Comparison of ENCODE assay signal across 17 cellular contexts in genomic region chr3:50275160-50275995, GRCh38. TPM values are rescaled to one million over a fixed set of nuclear protein-coding genes. Genes with fewer than 3 reads are reported as not detected.
DNase-seq lines count a peak whose midpoint lies in the region; ATAC-seq, FAIRE-seq and TF ChIP-seq lines count a peak whose summit lies in the region.
"Had no signal": no experiment of that assay in that cellular context is flagged by ENCODE, and none has a peak within 500 bp of the region (broad histone marks: within the 10 kb centered on the region; RNA-seq: fewer than 3 reads in every experiment).

No MANE protein-coding gene starts in this region.

- H3K27ac ChIP-seq in cardiac muscle cell (no peak overlapping the region), kidney (ENCODE audit: low read depth in 2 of 2, low read length in 2 of 2) (no peak overlapping the region), substantia nigra (ENCODE audit: low read depth, low read length, poor library complexity, severe bottlenecking) (peak overlapping the region; percentile 98)
- H3K27ac ChIP-seq: GM23248, SJSA1 had no signal

- intact Hi-C loops in Right ventricle myocardium superior (cut with DNase I) (no loop called here), kidney (cut with DNase I) (no loop called here), posterior cingulate gyrus (cut with DNase I) (loop anchor here (10.0 kb wide), 1 partner anchor 49 kb away; the partner anchor contains the start of genes HYAL2 and TUSC2)

- ATAC-seq in Right ventricle myocardium superior (ENCODE audit: poor library complexity) (no peak), HG03457 (IDR thresholded peaks at IDR 0.05; ENCODE audit: unreplicated experiment) (no peak)

- H3K36me3 Mint-ChIP-seq in activated naive CD8-positive, alpha-beta T cell treated with anti-CD3 and anti-CD28 coated beads for 36 hours: no peaks in the 10 kb centered on the region
- H3K36me3 Mint-ChIP-seq: immature natural killer cell had no signal

- no peaks in the 10 kb centered on the region for H3K9me3 ChIP-seq in cardiac muscle cell (ENCODE audit: low read depth)
- H3K9me3 ChIP-seq in kidney (ENCODE audit: control insufficient read depth in 1 of 2, low read length in 2 of 2): no peaks in the 10 kb centered on the region
- H3K9me3 ChIP-seq: SJSA1 had no signal

- H3K9me3 Mint-ChIP-seq in activated naive CD8-positive, alpha-beta T cell treated with anti-CD3 and anti-CD28 coated beads for 36 hours: no peaks in the 10 kb centered on the region
- H3K9me3 Mint-ChIP-seq: immature natural killer cell; stimulated activated naive CD8-positive, alpha-beta T cell treated with anti-CD3 and anti-CD28 coated beads, Interleukin-15, Interleukin-2, amounts not matched to agents 100 ng/mL and 50 ng/mL, for 24 hours had no signal

- peaks cover 23% of the 10 kb centered on the region for H3K4me1 Mint-ChIP-seq in activated naive CD8-positive, alpha-beta T cell treated with anti-CD3 and anti-CD28 coated beads for 36 hours

- H3K27ac Mint-ChIP-seq in activated naive CD8-positive, alpha-beta T cell treated with anti-CD3 and anti-CD28 coated beads for 36 hours: no peak overlapping the region
- H3K27ac Mint-ChIP-seq: stimulated activated naive CD8-positive, alpha-beta T cell treated with anti-CD3 and anti-CD28 coated beads, Interleukin-15, Interleukin-2, amounts not matched to agents 100 ng/mL and 50 ng/mL, for 24 hours had no signal

- no peak overlapping the region for H3K9ac ChIP-seq in kidney (ENCODE audit: low read length in 2 of 2)
- H3K9ac ChIP-seq: GM23248 had no signal

- FAIRE-seq in kidney (lab: Jason Lieb, UNC) (no peak), HTR-8/SVneo (lab: Jason Lieb, UNC) (no peak)

- DNase-seq in cardiac muscle cell (ENCODE audit: low read depth in 1 of 2, low spot score in 1 of 2) (peak in 1 of 2 donors; percentile 57), Right ventricle myocardium superior (no peak), kidney (peak; percentile 75), substantia nigra (lab: John Stamatoyannopoulos, UW) (no peak), posterior cingulate gyrus (no peak), HTR-8/SVneo (ENCODE audit: insufficient read length, low spot score) (no peak)
- no peak for DNase-seq in activated naive CD8-positive, alpha-beta T cell treated with anti-CD3 and anti-CD28 coated beads for 36 hours
- DNase-seq: activated CD4-positive, CD25-positive, alpha-beta regulatory T cell; cerebellar nuclear complex; immature natural killer cell; NCI-H2171; stimulated activated CD4-positive, alpha-beta T cell treated with anti-CD3 and anti-CD28 coated beads, Interleukin-2, amount 100 ng/mL, for 48 hours had no signal

- H3K4me3 ChIP-seq in cardiac muscle cell: peak overlapping the region; percentile 14
- H3K4me3 ChIP-seq in kidney (ENCODE audit: low read length in 2 of 2): no peak overlapping the region
- H3K4me3 ChIP-seq: GM23248, SJSA1 had no signal

- H3K36me3 ChIP-seq in cardiac muscle cell (no peaks in the 10 kb centered on the region), kidney (ENCODE audit: control insufficient read depth in 1 of 2, insufficient read depth in 2 of 2, low read length in 2 of 2) (no peaks in the 10 kb centered on the region)
- H3K36me3 ChIP-seq: SJSA1 had no signal

- H3K27me3 Mint-ChIP-seq in activated naive CD8-positive, alpha-beta T cell treated with anti-CD3 and anti-CD28 coated beads for 36 hours: peaks cover 51% of the 10 kb centered on the region

- H3K4me3 Mint-ChIP-seq in activated naive CD8-positive, alpha-beta T cell treated with anti-CD3 and anti-CD28 coated beads for 36 hours: peak overlapping the region; percentile 45
- H3K4me3 Mint-ChIP-seq: stimulated activated naive CD8-positive, alpha-beta T cell treated with anti-CD3 and anti-CD28 coated beads, Interleukin-15, Interleukin-2, amounts not matched to agents 100 ng/mL and 50 ng/mL, for 24 hours had no signal

- TF ChIP-seq CTCF in cardiac muscle cell (IDR thresholded peaks at IDR 0.05; ENCODE audit: low read depth, low read length): no peak
- no peak for TF ChIP-seq CTCF in kidney (IDR thresholded peaks at IDR 0.05; ENCODE audit: borderline replicate concordance, extremely low read depth, insufficient read depth)

- H3K4me1 ChIP-seq in cardiac muscle cell (ENCODE audit: low read depth) (peaks cover 14% of the 10 kb centered on the region), kidney (ENCODE audit: control insufficient read depth in 1 of 2, insufficient read depth in 1 of 2, low read depth in 1 of 2, low read length in 2 of 2) (peaks cover 17 to 19% of the 10 kb centered on the region in 2 donors)

- H3K27me3 ChIP-seq in cardiac muscle cell: peaks cover 35% of the 10 kb centered on the region
- H3K27me3 ChIP-seq: SJSA1 had no signal

RNA-seq across cellular contexts. Expression of gene LSMEM2, which starts 3.5 kb away (rescaled TPM):
- 26.4 and 29.2 TPM in 2 replicates for total RNA-seq in cardiac muscle cell
- 16.4 and 18.1 TPM in 2 replicates for polyA plus RNA-seq in cardiac muscle cell
- total RNA-seq in Right ventricle myocardium superior: 29.6 TPM
- not detected for total RNA-seq in activated naive CD8-positive, alpha-beta T cell treated with anti-CD3 and anti-CD28 coated beads for 36 hours
- 0.22 TPM for total RNA-seq in kidney
- 0.62 TPM for polyA plus RNA-seq in kidney (ENCODE audit: insufficient read depth, low read depth, low replicate concordance)
- total RNA-seq: fibroblast of lung, GM23248, SJSA1 had no signal
- polyA plus RNA-seq: fibroblast of lung, GM23248, immature natural killer cell had no signal

RNA-seq across cellular contexts. Expression of gene SEMA3B, which starts 6.4 kb away (rescaled TPM):
- total RNA-seq in cardiac muscle cell: 16.7 and 25.9 TPM in 2 replicates
- 20.6 and 23.1 TPM in 2 replicates for polyA plus RNA-seq in cardiac muscle cell
- total RNA-seq in Right ventricle myocardium superior: 19.9 TPM
- total RNA-seq in activated naive CD8-positive, alpha-beta T cell treated with anti-CD3 and anti-CD28 coated beads for 36 hours: 1 to 10 TPM; 1.2 to 1.6 TPM
- 96.1 TPM for total RNA-seq in kidney
- polyA plus RNA-seq in kidney (ENCODE audit: insufficient read depth, low read depth, low replicate concordance): 99.9 TPM
- polyA plus RNA-seq: immature natural killer cell had no signal

RNA-seq across cellular contexts. Expression of gene IFRD2, which starts 16.9 kb away (rescaled TPM):
- total RNA-seq in cardiac muscle cell (61.0 and 75.3 TPM in 2 replicates), Right ventricle myocardium superior (70.1 TPM), kidney (78.1 TPM)
- polyA plus RNA-seq in cardiac muscle cell (106 and 110 TPM in 2 replicates), kidney (ENCODE audit: insufficient read depth, low read depth, low replicate concordance) (54.1 TPM)
- total RNA-seq in activated naive CD8-positive, alpha-beta T cell treated with anti-CD3 and anti-CD28 coated beads for 36 hours: 100 to 1,000 TPM; 177 to 182 TPM

RNA-seq across cellular contexts. Expression of gene HYAL3, which starts 23.8 kb away (rescaled TPM):
- 3.6 and 6.4 TPM in 2 replicates for total RNA-seq in cardiac muscle cell
- polyA plus RNA-seq in cardiac muscle cell: 2.4 and 6.2 TPM in 2 replicates
- 1.2 TPM for total RNA-seq in Right ventricle myocardium superior
- 1 to 10 TPM; 6.0 to 6.8 TPM for total RNA-seq in activated naive CD8-positive, alpha-beta T cell treated with anti-CD3 and anti-CD28 coated beads for 36 hours
- 2.0 TPM for total RNA-seq in kidney
- 3.2 TPM for polyA plus RNA-seq in kidney (ENCODE audit: insufficient read depth, low read depth, low replicate concordance)

RNA-seq across cellular contexts. Expression of gene NAA80, which starts 23.8 kb away (rescaled TPM):
- total RNA-seq in cardiac muscle cell: 28.5 and 40.4 TPM in 2 replicates
- polyA plus RNA-seq in cardiac muscle cell: 35.6 and 39.0 TPM in 2 replicates
- total RNA-seq in Right ventricle myocardium superior: 6.3 TPM
- 10 to 100 TPM; 16.3 to 16.7 TPM for total RNA-seq in activated naive CD8-positive, alpha-beta T cell treated with anti-CD3 and anti-CD28 coated beads for 36 hours
- 10.7 TPM for total RNA-seq in kidney
- polyA plus RNA-seq in kidney (ENCODE audit: insufficient read depth, low read depth, low replicate concordance): 8.7 TPM

Comparison
In these comparisons a context has a peak if more than half of its experiments do, and no peak if none do; other contexts are left out.
1. RNA of gene LSMEM2, which starts 3.5 kb away (total RNA-seq): 29.6 TPM in Right ventricle myocardium superior (single experiment) and 26.4 to 29.2 TPM in cardiac muscle cell; 0.22 TPM in kidney (single experiment) and not detected in activated naive CD8-positive, alpha-beta T cell treated with anti-CD3 and anti-CD28 coated beads for 36 hours; every median in the first group is over 10 times any median in the second.